In genomic region chr4:83552085-83552484, GRCh38 we compare ENCODE assay signal across 1 cellular context.
TF ChIP-seq lines count a peak whose summit lies in the region.

No MANE protein-coding gene starts in this region.

TF ChIP-seq in HepG2, 621 proteins besides CTCF, POLR2A, EP300 and RAD21:
- TF ChIP-seq TCF12 (IDR thresholded peaks at IDR 0.05) (no peak), TCF12 (CRISPR knock-in tag; IDR thresholded peaks at IDR 0.05) (no peak), REL (CRISPR knock-in tag; conservative IDR thresholded peaks at IDR 0.05) (no peak)
TF ChIP-seq in HepG2: peak in this region for 0.
